In genomic region chr9:134169724-134170401, GRCh38 we compare ENCODE assay signal across 22 cellular contexts. TPM values are rescaled to one million over a fixed set of nuclear protein-coding genes. Genes with fewer than 3 reads are reported as not detected.
"Had no signal": no experiment of that assay in that cellular context is flagged by ENCODE, and none has a peak within 500 bp of the region (broad histone marks: within the 10 kb centered on the region; RNA-seq: fewer than 3 reads in every experiment).

No MANE protein-coding gene starts in this region.

- DNase-seq: activated CD4-positive, alpha-beta T cell treated with anti-CD3 and anti-CD28 coated beads for 1 hour; activated CD8-positive, alpha-beta memory T cell treated with anti-CD3 and anti-CD28 coated beads, Interleukin-2, amount 50 U/mL, for 48 hours; activated effector memory CD4-positive, alpha-beta T cell treated with Interleukin-2 at 50 U/mL for 16 hours; activated naive CD4-positive, alpha-beta T cell treated with anti-CD3 and anti-CD28 coated beads, Interleukin-2, amount 10 ng/mL, durations not matched to agents 7 days and 5 days; activated naive CD8-positive, alpha-beta T cell treated with anti-CD3 and anti-CD28 coated beads, Interleukin-2, amount 50 U/mL, for 24 hours; anterior cingulate cortex; effector memory CD4-positive, alpha-beta T cell; esophagus squamous epithelium; left cardiac atrium; stimulated activated CD4-positive, alpha-beta T cell treated with anti-CD3 and anti-CD28 coated beads, Interleukin-4, amount 100 ng/mL, for 24 hours; SW 1271; T-helper 2 cell; testis had no signal

- H3K36me3 ChIP-seq: esophagus squamous epithelium, right atrium auricular region had no signal

- ATAC-seq: activated naive CD8-positive, alpha-beta T cell treated with anti-CD3 and anti-CD28 coated beads, Interleukin-2, amount 50 U/mL, for 24 hours; left cardiac atrium; stimulated activated effector memory CD8-positive, alpha-beta T cell treated with anti-CD3 and anti-CD28 coated beads, Interleukin-12 subunit alpha, Interleukin-12 subunit beta, amount 100 ng/mL, for 72 hours had no signal

- H3K4me3 ChIP-seq: esophagus squamous epithelium, right atrium auricular region, skin epidermis, testis had no signal

- H3K9me3 ChIP-seq: esophagus squamous epithelium, right atrium auricular region, testis had no signal

- H3K27me3 ChIP-seq: right atrium auricular region, testis had no signal

- H3K27ac ChIP-seq: esophagus squamous epithelium, right atrium auricular region, skin epidermis, testis, VCaP had no signal

RNA-seq across cellular contexts. Expression of gene RNU6ATAC, which starts 5.5 kb away (rescaled TPM):
- total RNA-seq: cerebellum, esophagus squamous epithelium, lung microvascular endothelial cell, omental fat pad, right atrium auricular region, testis had no signal
- polyA plus RNA-seq: endothelial cell of umbilical vein, neural cell had no signal
